ENCODE assay signal across 1 cellular context in the genomic region with DNA sequence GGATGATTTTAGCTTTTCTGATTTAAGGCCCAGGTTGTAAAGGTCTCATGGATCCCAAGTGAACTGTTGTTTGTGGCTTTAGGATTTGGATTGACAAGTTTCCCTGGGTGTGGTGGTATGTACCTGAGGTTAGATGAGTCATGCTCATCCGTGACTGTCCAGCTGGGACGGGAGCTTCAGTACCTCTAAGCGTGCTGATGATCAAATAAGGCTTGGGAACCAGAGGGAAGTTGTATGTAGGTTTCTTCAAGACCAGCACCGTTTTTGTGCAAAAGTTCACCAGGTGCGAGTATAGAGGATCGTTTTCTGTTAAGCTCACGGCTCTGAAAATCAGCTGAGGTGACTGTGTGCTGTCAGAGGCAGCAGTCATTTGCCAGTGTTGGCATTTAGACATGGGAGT.
A peak's percentile ranks its signal among the peaks of the same experiment; 100 is the strongest.
TF ChIP-seq lines count a peak whose summit lies in the region.

No MANE protein-coding gene starts in this region.

TF ChIP-seq in HCT116, 20 proteins besides CTCF, POLR2A, EP300 and RAD21 (continued from another document):
- TF ChIP-seq JUND (IDR thresholded peaks at IDR 0.05) (peak; percentile 90), ZFX (IDR thresholded peaks at IDR 0.05) (no peak), SP1 (IDR thresholded peaks at IDR 0.05; ENCODE audit: low read depth) (peak; percentile 79), SIN3A (IDR thresholded peaks at IDR 0.05; ENCODE audit: low read depth) (peak; percentile 60; the same call in 1 of the 2 replicates), ZBTB33 (IDR thresholded peaks at IDR 0.05; ENCODE audit: extremely low read depth, insufficient replicate concordance, low read length) (peak; percentile 31), POLR2AphosphoS5 (IDR thresholded peaks at IDR 0.05; ENCODE audit: low read depth, low read length) (peak; percentile 49; the same call in 1 of the 2 replicates), SRF (IDR thresholded peaks at IDR 0.05; ENCODE audit: low read depth) (peak; percentile 44)
- TF ChIP-seq, protein P1, sequence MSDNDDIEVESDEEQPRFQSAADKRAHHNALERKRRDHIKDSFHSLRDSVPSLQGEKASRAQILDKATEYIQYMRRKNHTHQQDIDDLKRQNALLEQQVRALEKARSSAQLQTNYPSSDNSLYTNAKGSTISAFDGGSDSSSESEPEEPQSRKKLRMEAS (IDR thresholded peaks at IDR 0.05), result peak; percentile 52; the same call in 1 of the 2 replicates
